In the genomic region with DNA sequence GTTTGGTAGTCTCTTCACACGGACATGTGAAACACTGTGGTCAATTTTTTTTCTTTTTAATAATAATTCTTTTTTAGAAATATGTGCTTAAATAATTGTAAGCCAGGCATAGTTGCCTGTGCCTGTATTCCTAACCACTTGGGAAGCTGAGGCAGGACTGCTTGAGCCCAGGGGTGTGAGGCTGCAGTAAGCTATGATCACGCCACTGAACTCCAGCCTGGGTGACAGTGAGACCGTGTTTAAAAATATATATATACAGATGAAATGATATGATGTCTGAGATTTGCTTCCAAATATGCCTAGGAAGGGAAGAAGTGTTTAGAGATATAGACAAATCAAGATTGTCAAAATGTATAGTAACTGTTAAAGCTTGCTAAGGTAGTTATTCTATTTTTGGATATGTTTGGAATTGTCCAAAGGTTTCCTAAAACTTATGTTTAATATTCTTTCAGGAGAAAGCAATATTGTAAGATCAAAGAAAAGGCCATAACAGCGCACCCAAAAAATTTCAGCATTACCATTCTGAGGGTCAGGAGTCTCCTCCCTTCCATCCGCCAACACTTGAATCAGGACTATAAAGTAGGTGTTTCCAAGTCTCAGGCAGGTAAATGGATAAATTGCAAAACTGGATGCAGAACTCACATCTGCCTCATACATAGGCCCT, we compare ENCODE assay signal across 8 cellular contexts. TPM values are rescaled to one million over a fixed set of nuclear protein-coding genes. Genes with fewer than 3 reads are reported as not detected.
DNase-seq lines count a peak whose midpoint lies in the region; ATAC-seq and TF ChIP-seq lines count a peak whose summit lies in the region.

No MANE protein-coding gene starts in this region.

- CTCF ChIA-PET in Caco-2 (lab: Charles Lee): no interaction called here

- H3K9me2 ChIP-seq in Karpas-422 (replicated peaks; ENCODE audit: insufficient read depth, low read length): no peaks in the 10 kb centered on the region

- H3K27me3 ChIP-seq in Caco-2 (replicated peaks; ENCODE audit: control insufficient read depth, insufficient read depth, low read length): no peaks in the 10 kb centered on the region
- no peaks in the 10 kb centered on the region for H3K27me3 ChIP-seq in Karpas-422 (ENCODE audit: low read length)
- no peaks in the 10 kb centered on the region for H3K27me3 ChIP-seq in dorsolateral prefrontal cortex

- TF ChIP-seq CTCF in Caco-2 (IDR thresholded peaks at IDR 0.05; ENCODE audit: insufficient read depth in 1 of 2, low read depth in 1 of 2, low read length in 1 of 2, severe bottlenecking in 1 of 2, unreplicated experiment in 1 of 2) (no peak), dorsolateral prefrontal cortex (IDR thresholded peaks at IDR 0.05 in 54 of 56, conservative IDR thresholded peaks at IDR 0.05 in 2 of 56; ENCODE audit: low read depth in 1 of 56, partially characterized antibody in 56 of 56) (peak in 1 of 56 donors; percentile 8), natural killer cell (IDR thresholded peaks at IDR 0.05) (no peak)

- peaks cover 32% of the 10 kb centered on the region for H3K4me1 Mint-ChIP-seq in Caco-2 (ENCODE audit: low read depth, unreplicated experiment)
- peaks cover 51 to 54% of the 10 kb centered on the region in 2 donors for H3K4me1 Mint-ChIP-seq in natural killer cell

- peak overlapping the region; percentile 98 for H3K4me3 Mint-ChIP-seq in Caco-2 (ENCODE audit: unreplicated experiment)
- H3K4me3 Mint-ChIP-seq in natural killer cell: peak overlapping the region; percentile 98

- POLR2A ChIA-PET in Caco-2 (lab: Charles Lee): interaction anchor here (0.9 to 1.3 kb wide), 5 partner anchors 8 to 193 kb away, joined by 3 to 11 read pairs (median 4); a partner anchor contains a TSS

- ATAC-seq in GM21529 (IDR thresholded peaks at IDR 0.05; ENCODE audit: unreplicated experiment): peak; percentile 3
- peak in 1 of 3 donors; percentile 1 for ATAC-seq in natural killer cell

- H3K27me3 Mint-ChIP-seq in Caco-2 (ENCODE audit: insufficient read depth, unreplicated experiment): no peaks in the 10 kb centered on the region
- H3K27me3 Mint-ChIP-seq in natural killer cell (ENCODE audit: low read depth in 2 of 2): no peaks in the 10 kb centered on the region

- H4K20me1 ChIP-seq in Karpas-422 (ENCODE audit: insufficient read depth, low read depth, low read length): peaks cover 15% of the 10 kb centered on the region; the same call in 1 of the 2 replicates

- DNase-seq in Caco-2 (no peak), Karpas-422 (peak; percentile 55), dorsolateral prefrontal cortex (no peak), natural killer cell (no peak), NCI-H748 treated with DMSO at 0.1 percent for 48 hours (lab: John Stamatoyannopoulos, UW) (no peak), NCI-H1694 (lab: John Stamatoyannopoulos, UW) (no peak)
- no peak for DNase-seq in activated CD4-positive, alpha-beta T cell treated with anti-CD3 and anti-CD28 coated beads for 48 hours

- H3K4me3 ChIP-seq in Caco-2 (ENCODE audit: low read depth, low read length) (peak overlapping the region; percentile 54), Karpas-422 (ENCODE audit: low read length) (peak overlapping the region; percentile 94), dorsolateral prefrontal cortex (peak overlapping the region; percentile 61 to 98 (median 84))

- H3K27ac Mint-ChIP-seq in Caco-2 (ENCODE audit: unreplicated experiment) (peak overlapping the region; percentile 88), natural killer cell (peak overlapping the region; percentile 98 to 99)

- no peak overlapping the region for H2AFZ ChIP-seq in Karpas-422 (ENCODE audit: low read length)

- intact Hi-C loops in Caco-2 (cut with micrococcal nuclease; ENCODE audit: unreplicated experiment): loop anchor here (1.0 to 5.0 kb wide), 4 partner anchors 56 to 635 kb away; a partner anchor contains a TSS
- intact Hi-C loops in dorsolateral prefrontal cortex (cut with DNase I): loop anchor here (1.0 to 10.0 kb wide), 6 partner anchors 56 to 188 kb away; a partner anchor contains a TSS
- intact Hi-C loops in natural killer cell (cut with micrococcal nuclease): loop anchor here (1.0 to 2.0 kb wide), 5 partner anchors 33 to 194 kb away; a partner anchor contains a TSS

- no peaks in the 10 kb centered on the region for H3K36me3 ChIP-seq in Caco-2 (ENCODE audit: control insufficient read depth, insufficient read depth, low read length)
- peaks cover 23% of the 10 kb centered on the region for H3K36me3 ChIP-seq in Karpas-422 (ENCODE audit: insufficient read depth, low read length)

- BruUV-seq in Caco-2 (replicated peaks; lab: Mats Ljungman, UMichigan): TSS peak; percentile 93

- H3K79me2 ChIP-seq in Karpas-422 (ENCODE audit: low read length): peaks cover 93% of the 10 kb centered on the region

- H3K36me3 Mint-ChIP-seq in Caco-2 (ENCODE audit: insufficient read depth, unreplicated experiment) (peaks cover 55% of the 10 kb centered on the region), natural killer cell (no peaks in the 10 kb centered on the region)

- peak overlapping the region; percentile 97 for H3K9ac ChIP-seq in Karpas-422 (ENCODE audit: low read length)

- peak overlapping the region; percentile 92 for H3K4me2 ChIP-seq in Karpas-422 (ENCODE audit: low read depth, low read length, poor library complexity, severe bottlenecking)

- no peaks in the 10 kb centered on the region for H3K9me3 Mint-ChIP-seq in Caco-2 (ENCODE audit: unreplicated experiment)
- no peaks in the 10 kb centered on the region for H3K9me3 Mint-ChIP-seq in natural killer cell

- H3K9me3 ChIP-seq in Caco-2: no peaks in the 10 kb centered on the region
- H3K9me3 ChIP-seq in Karpas-422 (ENCODE audit: low read length): no peaks in the 10 kb centered on the region

- H3K4me1 ChIP-seq in Caco-2 (peaks cover 40% of the 10 kb centered on the region), Karpas-422 (ENCODE audit: low read length) (peaks cover 68% of the 10 kb centered on the region)

- H3K27ac ChIP-seq in Karpas-422 (ENCODE audit: low read length): peak overlapping the region; percentile 90
- peak overlapping the region; percentile 56 to 99 (median 96) for H3K27ac ChIP-seq in dorsolateral prefrontal cortex

RNA-seq across cellular contexts. Expression of a gene that starts 0.6 kb away (rescaled TPM):
- total RNA-seq in Caco-2 (2022): 121 and 124 TPM in 2 replicates
- 72.8 and 306 TPM in 2 replicates for total RNA-seq in Karpas-422 (2014; rRNA removed; shearing (Covaris generic); ENCODE audit: low replicate concordance)
- total RNA-seq in dorsolateral prefrontal cortex: 100 to 1,000 TPM in 85 of 120 experiments, 10 to 100 TPM in 35; 78.5 to 150 (median 109) TPM
- 100 to 1,000 TPM; 121 to 142 (median 133) TPM for total RNA-seq in natural killer cell

RNA-seq across cellular contexts. Expression of a gene that starts 56.0 kb away (rescaled TPM):
- total RNA-seq in Caco-2 (2022) (97.1 and 103 TPM in 2 replicates), dorsolateral prefrontal cortex (10 to 100 TPM; 32.6 to 75.9 (median 53.3) TPM), natural killer cell (100 to 1,000 TPM; 102 to 124 (median 108) TPM)
- total RNA-seq in Karpas-422 (2014; rRNA removed; shearing (Covaris generic); ENCODE audit: low replicate concordance): 147 and 161 TPM in 2 replicates

RNA-seq across cellular contexts. Expression of a gene that starts 56.3 kb away (rescaled TPM):
- total RNA-seq in Caco-2 (2022) (89.4 and 90.8 TPM in 2 replicates), dorsolateral prefrontal cortex (100 to 1,000 TPM in 3 of 120 experiments, 10 to 100 TPM in 117; 44.6 to 110 (median 64.5) TPM), natural killer cell (100 to 1,000 TPM in 1 of 3 donors, 10 to 100 TPM in 2; 91.1 to 106 (median 94.9) TPM)
- 168 and 321 TPM in 2 replicates for total RNA-seq in Karpas-422 (2014; rRNA removed; shearing (Covaris generic); ENCODE audit: low replicate concordance)
